19 cellular contexts compared by ENCODE assay signal in genomic region chr6:143696327-143697000, GRCh38. TPM values are rescaled to one million over a fixed set of nuclear protein-coding genes. Genes with fewer than 3 reads are reported as not detected.
A peak's percentile ranks its signal among the peaks of the same experiment; 100 is the strongest.
DNase-seq lines count a peak whose midpoint lies in the region; ATAC-seq and TF ChIP-seq lines count a peak whose summit lies in the region.
"Had no signal": no experiment of that assay in that cellular context is flagged by ENCODE, and none has a peak within 500 bp of the region (broad histone marks: within the 10 kb centered on the region; RNA-seq: fewer than 3 reads in every experiment).

No MANE protein-coding gene starts in this region.

- no peak overlapping the region for H3K4ac ChIP-seq in neuronal stem cell (ENCODE audit: low read length)

- no peaks in the 10 kb centered on the region for H3K79me1 ChIP-seq in neuronal stem cell (ENCODE audit: low read depth, low read length)

- no peak overlapping the region for H2BK120ac ChIP-seq in neuronal stem cell (ENCODE audit: low read depth, low read length)

- no peak overlapping the region for H2AK5ac ChIP-seq in neuronal stem cell (ENCODE audit: low read depth, low read length)

- H3K23ac ChIP-seq in neuronal stem cell (ENCODE audit: low read depth, low read length, poor library complexity), result no peak overlapping the region

- no peak overlapping the region for H3K9ac ChIP-seq in neuronal stem cell (ENCODE audit: low read depth, low read length, poor library complexity)

- no peak overlapping the region for H4K91ac ChIP-seq in neuronal stem cell (ENCODE audit: low read depth, low read length, poor library complexity)

- H3K9me3 ChIP-seq in heart left ventricle, result no peaks in the 10 kb centered on the region
- H3K9me3 ChIP-seq in muscle layer of duodenum (ENCODE audit: control insufficient read depth in 1 of 2, low read length in 2 of 2), result no peaks in the 10 kb centered on the region
- no peaks in the 10 kb centered on the region for H3K9me3 ChIP-seq in upper lobe of left lung
- H3K9me3 ChIP-seq in neuronal stem cell (replicated peaks in 1 of 2; ENCODE audit: control insufficient read depth in 2 of 2, insufficient read depth in 1 of 2, low read depth in 1 of 2, low read length in 2 of 2), result peaks cover 0 to 5% of the 10 kb centered on the region in 2 donors
- H3K9me3 ChIP-seq: A549 had no signal

- H3K4me3 ChIP-seq in heart left ventricle, result no peak overlapping the region
- no peak overlapping the region for H3K4me3 ChIP-seq in muscle layer of duodenum (ENCODE audit: low read depth in 1 of 2, low read length in 2 of 2)
- H3K4me3 ChIP-seq in upper lobe of left lung, result no peak overlapping the region
- H3K4me3 ChIP-seq in neuronal stem cell (ENCODE audit: low read length in 2 of 2), result no peak overlapping the region
- H3K4me3 ChIP-seq: A549, SK-N-MC had no signal

- H3K18ac ChIP-seq in neuronal stem cell (ENCODE audit: low read length), result no peak overlapping the region

- H3K27me3 ChIP-seq in heart left ventricle, result no peaks in the 10 kb centered on the region
- no peaks in the 10 kb centered on the region for H3K27me3 ChIP-seq in muscle layer of duodenum (ENCODE audit: low read depth, low read length)
- no peaks in the 10 kb centered on the region for H3K27me3 ChIP-seq in upper lobe of left lung
- no peaks in the 10 kb centered on the region for H3K27me3 ChIP-seq in neuronal stem cell (ENCODE audit: control insufficient read depth in 3 of 3, insufficient read depth in 3 of 3, low read depth in 1 of 3, low read length in 3 of 3)

- ATAC-seq in heart left ventricle, result no peak
- no peak for ATAC-seq in left cardiac atrium
- ATAC-seq in upper lobe of left lung (ENCODE audit: low FRiP score in 2 of 2), result peak; percentile 16 to 23
- ATAC-seq in omental fat pad (ENCODE audit: low FRiP score), result no peak
- ATAC-seq: A549, esophagus mucosa had no signal

- H2BK15ac ChIP-seq in neuronal stem cell (ENCODE audit: low read length), result no peak overlapping the region

- H3K4me1 ChIP-seq in heart left ventricle, result peaks cover 4 to 95% (median 76%) of the 10 kb centered on the region in 12 donors
- peaks cover 7 to 81% of the 10 kb centered on the region in 2 donors for H3K4me1 ChIP-seq in muscle layer of duodenum (ENCODE audit: control insufficient read depth in 1 of 2, insufficient read depth in 2 of 2, low read length in 2 of 2)
- peaks cover 56 to 74% (median 64%) of the 10 kb centered on the region in 4 donors for H3K4me1 ChIP-seq in upper lobe of left lung
- peaks cover 4 to 8% of the 10 kb centered on the region in 2 donors for H3K4me1 ChIP-seq in neuronal stem cell (ENCODE audit: control insufficient read depth in 2 of 2, insufficient read depth in 1 of 2, low read depth in 1 of 2, low read length in 2 of 2)

- DNase-seq in heart left ventricle, result no peak
- DNase-seq in left cardiac atrium, result no peak
- DNase-seq in dermis microvascular lymphatic vessel endothelial cell (ENCODE audit: low read depth in 2 of 2), result peak; percentile 43 to 83
- no peak for DNase-seq in upper lobe of left lung
- no peak for DNase-seq in omental fat pad (ENCODE audit: low spot score)
- no peak for DNase-seq in LoVo (ENCODE audit: low spot score)
- DNase-seq in neuronal stem cell (ENCODE audit: low spot score), result no peak
- DNase-seq: activated CD4-positive, alpha-beta T cell treated with anti-CD3 and anti-CD28 coated beads, Interleukin-2, amount 50 U/mL, for 48 hours; CD4-positive, CD25-positive, alpha-beta regulatory T cell; DND-41; H7; hypothalamus; NCI-H1417 treated with DMSO at 0.1 percent for 48 hours; NCI-H345; substantia nigra had no signal

- no peak overlapping the region for H3K4me2 ChIP-seq in neuronal stem cell (ENCODE audit: insufficient read depth, low read length, poor library complexity, severe bottlenecking)

- H3K14ac ChIP-seq in neuronal stem cell (ENCODE audit: low read length), result no peak overlapping the region

- TF ChIP-seq CTCF in heart left ventricle (IDR thresholded peaks at IDR 0.05) (no peak), upper lobe of left lung (IDR thresholded peaks at IDR 0.05) (no peak), omental fat pad (IDR thresholded peaks at IDR 0.05) (no peak)

- H4K8ac ChIP-seq in neuronal stem cell (ENCODE audit: low read depth, low read length), result no peak overlapping the region

- no peak overlapping the region for H2BK12ac ChIP-seq in neuronal stem cell (ENCODE audit: low read length)

- H3K36me3 ChIP-seq in heart left ventricle (no peaks in the 10 kb centered on the region), muscle layer of duodenum (ENCODE audit: control insufficient read depth in 1 of 2, insufficient read depth in 2 of 2, low read length in 2 of 2) (no peaks in the 10 kb centered on the region), upper lobe of left lung (no peaks in the 10 kb centered on the region), neuronal stem cell (replicated peaks in 1 of 2; ENCODE audit: control insufficient read depth in 2 of 2, insufficient read depth in 2 of 2, low read length in 2 of 2) (no peaks in the 10 kb centered on the region)

- TF ChIP-seq POLR2A in heart left ventricle (IDR thresholded peaks at IDR 0.05) (no peak), upper lobe of left lung (IDR thresholded peaks at IDR 0.05) (no peak)

- WGBS in heart left ventricle, 4 donors, result 49 to 55% (median 49%) methylated on average over 2 of the region's 2 CpGs
- 20 to 28% methylated on average over 2 of the region's 2 CpGs for WGBS in upper lobe of left lung, 2 donors
- no CpG with 5 or more reads among the region's 2 CpGs for WGBS in neuronal stem cell (ENCODE audit: extremely low coverage in 2 of 2, insufficient read length in 2 of 2, insufficient replicate concordance in 1 of 2), 2 donors

- no peak overlapping the region for H2AFZ ChIP-seq in neuronal stem cell (ENCODE audit: low read length)

- H2BK5ac ChIP-seq in neuronal stem cell (ENCODE audit: low read length), result no peak overlapping the region

- TF ChIP-seq EP300 in upper lobe of left lung (IDR thresholded peaks at IDR 0.05), result no peak

- intact Hi-C loops in heart left ventricle (cut with DNase I), result loop anchor here in 2 of 10 donors (5.0 kb wide), 2 partner anchors 46 to 51 kb away; no protein-coding TSS in a partner anchor
- intact Hi-C loops in left cardiac atrium (cut with DNase I), result no loop called here

- H3K27ac ChIP-seq in heart left ventricle (peak overlapping the region in 11 of 12 donors; percentile 1 to 78 (median 41)), muscle layer of duodenum (ENCODE audit: low read length) (peak overlapping the region; percentile 19), upper lobe of left lung (peak overlapping the region; percentile 3 to 65 (median 36)), neuronal stem cell (replicated peaks; ENCODE audit: low read length) (no peak overlapping the region)
- H3K27ac ChIP-seq: A549, SK-N-MC had no signal

RNA-seq across cellular contexts. Expression of gene PHACTR2, which starts 18.7 kb away (rescaled TPM):
- total RNA-seq in heart left ventricle, result 100 to 1,000 TPM in 1 of 9 donors, 10 to 100 TPM in 8; 47.8 to 101 (median 68.3) TPM
- 10 to 100 TPM; 10.2 to 17.9 TPM for polyA plus RNA-seq in heart left ventricle
- total RNA-seq in left cardiac atrium, result 10 to 100 TPM; 53.9 to 56.7 TPM
- total RNA-seq in dermis microvascular lymphatic vessel endothelial cell, result 163 and 199 TPM in 2 replicates
- 100 to 1,000 TPM in 4 of 6 donors, 10 to 100 TPM in 2; 68.1 to 133 (median 109) TPM for total RNA-seq in upper lobe of left lung
- total RNA-seq in omental fat pad, result 100 to 1,000 TPM in 1 of 4 donors, 10 to 100 TPM in 3; 50.8 to 102 (median 65.1) TPM
- 20.2 TPM for polyA plus RNA-seq in neuronal stem cell (2013, experiment 1 of 2)
- polyA plus RNA-seq in neuronal stem cell (2013, experiment 2 of 2), result 20.2 TPM

Comparison
In these comparisons a context has a peak if more than half of its experiments do, and no peak if none do; other contexts are left out.
1. ATAC-seq: peak in upper lobe of left lung (2 of 2); none in heart left ventricle (0 of 4), left cardiac atrium (0 of 2) and omental fat pad (single experiment).
2. DNase-seq: peak in dermis microvascular lymphatic vessel endothelial cell (2 of 2); none in heart left ventricle (0 of 5), left cardiac atrium (single experiment), upper lobe of left lung (0 of 2), omental fat pad (single experiment), LoVo (single experiment) and neuronal stem cell (single experiment).